Comparison of ENCODE assay signal across 8 cellular contexts in genomic region chr5:14142202-14142855, GRCh38. TPM values are rescaled to one million over a fixed set of nuclear protein-coding genes. Genes with fewer than 3 reads are reported as not detected.
DNase-seq lines count a peak whose midpoint lies in the region; ATAC-seq and TF ChIP-seq lines count a peak whose summit lies in the region.

No MANE protein-coding gene starts in this region.

- no peak overlapping the region for H4K8ac ChIP-seq in neuronal stem cell (ENCODE audit: low read depth, low read length)

- H2BK15ac ChIP-seq in neuronal stem cell (ENCODE audit: low read length) = peak overlapping the region; percentile 68

- no peak overlapping the region for H4K91ac ChIP-seq in neuronal stem cell (ENCODE audit: low read depth, low read length, poor library complexity)

- H3K36me3 ChIP-seq in endodermal cell (ENCODE audit: control insufficient read depth, insufficient read depth, low read length) (no peaks in the 10 kb centered on the region), neuronal stem cell (replicated peaks in 1 of 2; ENCODE audit: control insufficient read depth in 2 of 2, insufficient read depth in 2 of 2, low read length in 2 of 2) (no peaks in the 10 kb centered on the region)

- H3K27ac ChIP-seq in CD4-positive, alpha-beta T cell (ENCODE audit: low read depth, low read length) = no peak overlapping the region
- H3K27ac ChIP-seq in endodermal cell (ENCODE audit: low read depth, low read length) (peak overlapping the region; percentile 46), neuronal stem cell (replicated peaks; ENCODE audit: low read length) (peak overlapping the region; percentile 90)

- no peak for DNase-seq in CD4-positive, alpha-beta T cell
- DNase-seq in NCI-H2171 treated with DMSO at 0.1 percent for 48 hours (lab: John Stamatoyannopoulos, UW) (peak; percentile 74), endodermal cell (no peak), neuronal stem cell (ENCODE audit: low spot score) (no peak), midbrain (lab: John Stamatoyannopoulos, UW) (no peak)
- no peak for DNase-seq in activated effector memory CD4-positive, alpha-beta T cell treated with Interleukin-2 at 50 U/mL for 16 hours

- H2BK120ac ChIP-seq in neuronal stem cell (ENCODE audit: low read depth, low read length) = no peak overlapping the region

- no peak overlapping the region for H3K23ac ChIP-seq in neuronal stem cell (ENCODE audit: low read depth, low read length, poor library complexity)

- peak overlapping the region; percentile 99 for H2AFZ ChIP-seq in neuronal stem cell (ENCODE audit: low read length)

- H3K79me1 ChIP-seq in neuronal stem cell (ENCODE audit: low read depth, low read length) = peaks cover 7% of the 10 kb centered on the region

- peaks cover 50% of the 10 kb centered on the region for H3K27me3 Mint-ChIP-seq in CD4-positive, alpha-beta T cell
- peaks cover 51% of the 10 kb centered on the region for H3K27me3 Mint-ChIP-seq in endodermal cell (ENCODE audit: insufficient read depth)

- H3K14ac ChIP-seq in neuronal stem cell (ENCODE audit: low read length) = no peak overlapping the region

- H2BK12ac ChIP-seq in neuronal stem cell (ENCODE audit: low read length) = no peak overlapping the region

- H3K18ac ChIP-seq in neuronal stem cell (ENCODE audit: low read length) = peak overlapping the region; percentile 97

- peaks cover 6% of the 10 kb centered on the region for H3K36me3 Mint-ChIP-seq in CD4-positive, alpha-beta T cell (ENCODE audit: low read depth)
- H3K36me3 Mint-ChIP-seq in endodermal cell (ENCODE audit: low read depth) = no peaks in the 10 kb centered on the region

- H3K27ac Mint-ChIP-seq in CD4-positive, alpha-beta T cell = peak overlapping the region; percentile 47
- H3K27ac Mint-ChIP-seq in endodermal cell = peak overlapping the region; percentile 27

- H2AK5ac ChIP-seq in neuronal stem cell (ENCODE audit: low read depth, low read length) = no peak overlapping the region

- peaks cover 14% of the 10 kb centered on the region for H3K4me1 Mint-ChIP-seq in CD4-positive, alpha-beta T cell (ENCODE audit: low read depth)
- H3K4me1 Mint-ChIP-seq in endodermal cell = peaks cover 23% of the 10 kb centered on the region

- no peaks in the 10 kb centered on the region for H3K9me3 Mint-ChIP-seq in CD4-positive, alpha-beta T cell
- no peaks in the 10 kb centered on the region for H3K9me3 Mint-ChIP-seq in endodermal cell

- peak overlapping the region; percentile 38 for H3K9ac ChIP-seq in endodermal cell (ENCODE audit: extremely low read depth, low read length, poor library complexity, severe bottlenecking)
- H3K9ac ChIP-seq in neuronal stem cell (ENCODE audit: low read depth, low read length, poor library complexity) = no peak overlapping the region

- peak overlapping the region; percentile 89 for H3K4me3 Mint-ChIP-seq in CD4-positive, alpha-beta T cell
- peak overlapping the region; percentile 64 for H3K4me3 Mint-ChIP-seq in endodermal cell

- no peak overlapping the region for H3K4ac ChIP-seq in neuronal stem cell (ENCODE audit: low read length)

- POLR2A ChIA-PET in CD4-positive, alpha-beta T cell (lab: Charles Lee) = no interaction called here

- no peaks in the 10 kb centered on the region for H3K9me3 ChIP-seq in CD4-positive, alpha-beta T cell (ENCODE audit: control insufficient read depth, low read length)
- H3K9me3 ChIP-seq in endodermal cell (ENCODE audit: control insufficient read depth, low read length) (no peaks in the 10 kb centered on the region), neuronal stem cell (replicated peaks in 1 of 2; ENCODE audit: control insufficient read depth in 2 of 2, insufficient read depth in 1 of 2, low read depth in 1 of 2, low read length in 2 of 2) (no peaks in the 10 kb centered on the region)

- CTCF ChIA-PET in CD4-positive, alpha-beta T cell (lab: Charles Lee) = interaction anchor here (0.6 kb wide), 1 partner anchor 26 kb away, joined by 3 read pairs; no protein-coding TSS in a partner anchor

- intact Hi-C loops in CD4-positive, alpha-beta T cell (cut with DNase I, micrococcal nuclease) = loop anchor here in 1 of 2 experiments (5.0 to 10.0 kb wide), 5 partner anchors 122 to 850 kb away; partner anchors contain the start of genes OTULIN and OTULINL

- peak overlapping the region; percentile 87 for H3K4me2 ChIP-seq in neuronal stem cell (ENCODE audit: insufficient read depth, low read length, poor library complexity, severe bottlenecking)

- TF ChIP-seq CTCF in CD4-positive, alpha-beta T cell (IDR thresholded peaks at IDR 0.05) = no peak
- no peak for TF ChIP-seq CTCF in endodermal cell (conservative IDR thresholded peaks at IDR 0.05)

- H3K27me3 ChIP-seq in CD4-positive, alpha-beta T cell (ENCODE audit: control insufficient read depth, insufficient read depth, low read length) = peaks cover 32% of the 10 kb centered on the region
- peaks cover 50% of the 10 kb centered on the region for H3K27me3 ChIP-seq in endodermal cell (ENCODE audit: control insufficient read depth, insufficient read depth, low read length, poor library complexity, severe bottlenecking)
- H3K27me3 ChIP-seq in neuronal stem cell (ENCODE audit: control insufficient read depth in 3 of 3, insufficient read depth in 3 of 3, low read depth in 1 of 3, low read length in 3 of 3) = peaks cover 0 to 5% (median 0%) of the 10 kb centered on the region in 3 experiments

- WGBS in endodermal cell (ENCODE audit: insufficient coverage in 1 of 2, insufficient read length in 1 of 2), 2 experiments = 25 to 35% methylated on average over 16 to 19 of the region's 20 CpGs
- no CpG with 5 or more reads among the region's 20 CpGs for WGBS in neuronal stem cell (ENCODE audit: extremely low coverage in 2 of 2, insufficient read length in 2 of 2, insufficient replicate concordance in 1 of 2), 2 donors

- H2BK5ac ChIP-seq in neuronal stem cell (ENCODE audit: low read length) = no peak overlapping the region

- no peak for ATAC-seq in CD4-positive, alpha-beta T cell (ENCODE audit: poor library complexity)
- peak; percentile 2 for ATAC-seq in GM19463 (IDR thresholded peaks at IDR 0.05; ENCODE audit: unreplicated experiment)
- ATAC-seq in GM18867 (IDR thresholded peaks at IDR 0.05; ENCODE audit: unreplicated experiment) = no peak

- H3K4me1 ChIP-seq in endodermal cell (ENCODE audit: control insufficient read depth, insufficient read depth, low read length) (peaks cover 3% of the 10 kb centered on the region), neuronal stem cell (ENCODE audit: control insufficient read depth in 2 of 2, insufficient read depth in 1 of 2, low read depth in 1 of 2, low read length in 2 of 2) (peaks cover 12 to 18% of the 10 kb centered on the region in 2 donors)

- H3K4me3 ChIP-seq in endodermal cell (ENCODE audit: low read length) (peak overlapping the region; percentile 82), neuronal stem cell (ENCODE audit: low read length in 2 of 2) (peak overlapping the region; percentile 90 to 97)

RNA-seq across cellular contexts. Expression of gene TRIO, which starts 0.8 kb away (rescaled TPM):
- total RNA-seq in CD4-positive, alpha-beta T cell = 1 to 10 TPM; 4.1 to 6.5 TPM
- total RNA-seq in endodermal cell = 100 to 1,000 TPM in 1 of 2 donors, 10 to 100 TPM in 1; 88.3 to 109 TPM
- 56.6 TPM for polyA plus RNA-seq in endodermal cell (2013, experiment 1 of 2)
- polyA plus RNA-seq in endodermal cell (2013, experiment 2 of 2) = 54.0 TPM
- 21.6 TPM for polyA plus RNA-seq in neuronal stem cell (2013, experiment 1 of 2)
- 22.4 TPM for polyA plus RNA-seq in neuronal stem cell (2013, experiment 2 of 2)

Comparison
In these comparisons a context has a peak if more than half of its experiments do, and no peak if none do; other contexts are left out.
1. RNA of gene TRIO, which starts 0.8 kb away (total RNA-seq): 88.3 to 109 TPM in endodermal cell; 4.1 to 6.5 TPM in CD4-positive, alpha-beta T cell; every median in the first group is over 10 times any median in the second.